ENCODE assay signal across 28 cellular contexts in genomic region chr13:103039183-103039582, GRCh38. TPM values are rescaled to one million over a fixed set of nuclear protein-coding genes. Genes with fewer than 3 reads are reported as not detected.
"Had no signal": no experiment of that assay in that cellular context is flagged by ENCODE, and none has a peak within 500 bp of the region (broad histone marks: within the 10 kb centered on the region; RNA-seq: fewer than 3 reads in every experiment).

No MANE protein-coding gene starts in this region.

- H3K4me3 Mint-ChIP-seq: activated B cell treated with CpG ODN at 0.5 μM for 24 hours; activated CD4-positive, alpha-beta T cell treated with anti-CD3 and anti-CD28 coated beads, Interleukin-2, amount 10 ng/mL, durations not matched to agents 24 days and 14 days; activated CD8-positive, alpha-beta memory T cell treated with anti-CD3 and anti-CD28 coated beads, Interleukin-2, amount 10 ng/mL, durations not matched to agents 7 days and 5 days; activated naive CD4-positive, alpha-beta T cell treated with anti-CD3 and anti-CD28 coated beads, Interleukin-2, amount 50 U/mL, for 24 hours; activated T-cell treated with anti-CD3 and anti-CD28 coated beads, Interleukin-2, amount 50 U/mL, for 24 hours; activated T-helper 1 cell treated with anti-CD3 and anti-CD28 coated beads, Interleukin-12 subunit alpha, Interleukin-12 subunit beta, Interleukin-2, Interleukin-4 antibody, amounts not matched to agents 30 ng/mL and 10 ng/mL and 1 ng/mL, durations not matched to agents 14 hours and 24 hours and 36 hours; T-helper 17 cell had no signal

- DNase-seq: activated B cell treated with CpG ODN at 0.5 μM for 24 hours; activated CD4-positive, alpha-beta T cell treated with anti-CD3 and anti-CD28 coated beads for 1 hour; activated CD4-positive, alpha-beta T cell treated with anti-CD3 and anti-CD28 coated beads, Interleukin-2, amount 10 ng/mL, durations not matched to agents 24 days and 14 days; activated CD4-positive, alpha-beta T cell treated with anti-CD3 and anti-CD28 coated beads, Interleukin-2, amount 50 U/mL, for 48 hours; activated CD8-positive, alpha-beta memory T cell treated with anti-CD3 and anti-CD28 coated beads, Interleukin-2, amount 10 ng/mL, durations not matched to agents 7 days and 5 days; activated effector memory CD4-positive, alpha-beta T cell treated with Interleukin-2 at 50 U/mL for 16 hours; activated naive CD4-positive, alpha-beta T cell; activated T-cell treated with anti-CD3 and anti-CD28 coated beads, Interleukin-2, amount 50 U/mL, for 24 hours; amniotic stem cell; body of pancreas; central memory CD4-positive, alpha-beta T cell; NCI-H1092; NCI-H1694 treated with DMSO at 0.1 percent for 48 hours; NCI-H2029 treated with DMSO at 0.1 percent for 48 hours; NCI-H345; NCI-H510A; NCI-H526 treated with DMSO at 0.1 percent for 48 hours; NK-92 treated with Interleukin-12 subunit alpha and Interleukin-12 subunit beta, amount 100 ng/mL, for 24 hours; PC-3; SIG-M5; T-helper 17 cell; T-helper 9 cell had no signal

- ATAC-seq: activated CD8-positive, alpha-beta memory T cell treated with anti-CD3 and anti-CD28 coated beads, Interleukin-2, amount 10 ng/mL, durations not matched to agents 7 days and 5 days; body of pancreas; PC-3; T-helper 17 cell had no signal

- H3K4me1 Mint-ChIP-seq: activated CD4-positive, alpha-beta T cell treated with anti-CD3 and anti-CD28 coated beads, Interleukin-2, amount 10 ng/mL, durations not matched to agents 24 days and 14 days; activated CD8-positive, alpha-beta memory T cell treated with anti-CD3 and anti-CD28 coated beads, Interleukin-2, amount 10 ng/mL, durations not matched to agents 7 days and 5 days; activated naive CD4-positive, alpha-beta T cell treated with anti-CD3 and anti-CD28 coated beads, Interleukin-2, amount 50 U/mL, for 24 hours; T-helper 17 cell had no signal

- H3K9me3 Mint-ChIP-seq: activated B cell treated with CpG ODN at 0.5 μM for 24 hours; activated CD4-positive, alpha-beta T cell treated with anti-CD3 and anti-CD28 coated beads, Interleukin-2, amount 10 ng/mL, durations not matched to agents 24 days and 14 days; activated naive CD4-positive, alpha-beta T cell treated with anti-CD3 and anti-CD28 coated beads, Interleukin-2, amount 50 U/mL, for 24 hours; activated T-cell treated with anti-CD3 and anti-CD28 coated beads, Interleukin-2, amount 50 U/mL, for 24 hours; activated T-helper 1 cell treated with anti-CD3 and anti-CD28 coated beads, Interleukin-12 subunit alpha, Interleukin-12 subunit beta, Interleukin-2, Interleukin-4 antibody, amounts not matched to agents 30 ng/mL and 10 ng/mL and 1 ng/mL, durations not matched to agents 14 hours and 24 hours and 36 hours had no signal

- H3K27me3 Mint-ChIP-seq: activated B cell treated with CpG ODN at 0.5 μM for 24 hours; activated CD4-positive, alpha-beta T cell treated with anti-CD3 and anti-CD28 coated beads, Interleukin-2, amount 10 ng/mL, durations not matched to agents 24 days and 14 days; activated CD8-positive, alpha-beta memory T cell treated with anti-CD3 and anti-CD28 coated beads, Interleukin-2, amount 10 ng/mL, durations not matched to agents 7 days and 5 days; activated naive CD4-positive, alpha-beta T cell treated with anti-CD3 and anti-CD28 coated beads, Interleukin-2, amount 50 U/mL, for 24 hours; activated T-cell treated with anti-CD3 and anti-CD28 coated beads, Interleukin-2, amount 50 U/mL, for 24 hours; T-helper 17 cell had no signal

- H3K36me3 Mint-ChIP-seq: activated CD8-positive, alpha-beta memory T cell treated with anti-CD3 and anti-CD28 coated beads, Interleukin-2, amount 10 ng/mL, durations not matched to agents 7 days and 5 days; activated naive CD4-positive, alpha-beta T cell treated with anti-CD3 and anti-CD28 coated beads, Interleukin-2, amount 50 U/mL, for 24 hours had no signal

- FAIRE-seq: bronchial epithelial cell had no signal

- H3K27ac Mint-ChIP-seq: activated B cell treated with CpG ODN at 0.5 μM for 24 hours; activated CD4-positive, alpha-beta T cell treated with anti-CD3 and anti-CD28 coated beads, Interleukin-2, amount 10 ng/mL, durations not matched to agents 24 days and 14 days; activated CD8-positive, alpha-beta memory T cell treated with anti-CD3 and anti-CD28 coated beads, Interleukin-2, amount 10 ng/mL, durations not matched to agents 7 days and 5 days; activated naive CD4-positive, alpha-beta T cell treated with anti-CD3 and anti-CD28 coated beads, Interleukin-2, amount 50 U/mL, for 24 hours; activated T-cell treated with anti-CD3 and anti-CD28 coated beads, Interleukin-2, amount 50 U/mL, for 24 hours; activated T-helper 1 cell treated with anti-CD3 and anti-CD28 coated beads, Interleukin-12 subunit alpha, Interleukin-12 subunit beta, Interleukin-2, Interleukin-4 antibody, amounts not matched to agents 30 ng/mL and 10 ng/mL and 1 ng/mL, durations not matched to agents 14 hours and 24 hours and 36 hours; T-helper 17 cell had no signal

RNA-seq across cellular contexts. Expression of gene SLC10A2, which starts 27.0 kb away (rescaled TPM):
- total RNA-seq: activated B cell treated with CpG ODN at 0.5 μM for 24 hours; activated CD4-positive, alpha-beta T cell treated with anti-CD3 and anti-CD28 coated beads, Interleukin-2, amount 10 ng/mL, durations not matched to agents 24 days and 14 days; activated CD8-positive, alpha-beta memory T cell treated with anti-CD3 and anti-CD28 coated beads, Interleukin-2, amount 10 ng/mL, durations not matched to agents 7 days and 5 days; activated T-helper 1 cell treated with anti-CD3 and anti-CD28 coated beads, Interleukin-12 subunit alpha, Interleukin-12 subunit beta, Interleukin-2, Interleukin-4 antibody, amounts not matched to agents 30 ng/mL and 10 ng/mL and 1 ng/mL, durations not matched to agents 14 hours and 24 hours and 36 hours; ascending aorta; body of pancreas; bronchial epithelial cell; MCF 10A; PC-3; RPMI7951; T-helper 17 cell had no signal
